In the genomic region with DNA sequence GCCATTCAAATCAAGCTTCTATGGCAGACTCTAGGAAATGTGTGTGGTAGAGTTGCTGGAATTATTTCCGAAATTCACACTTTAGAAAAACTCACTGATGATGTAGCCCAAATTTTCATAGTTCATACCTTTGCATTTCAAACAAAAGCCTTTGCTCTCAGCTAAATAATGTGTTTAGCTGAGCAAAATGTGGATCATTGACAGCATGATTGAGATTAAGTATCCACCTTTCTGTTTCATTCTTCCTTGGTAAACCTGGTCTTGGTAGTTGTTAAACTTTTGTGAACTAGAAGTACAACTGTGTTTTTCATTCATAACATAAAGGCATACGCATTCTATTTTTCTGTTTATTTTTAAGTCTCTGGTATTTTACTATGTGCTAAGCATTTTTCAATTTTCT, we compare ENCODE assay signal across 24 cellular contexts. TPM values are rescaled to one million over a fixed set of nuclear protein-coding genes. Genes with fewer than 3 reads are reported as not detected.
A peak's percentile ranks its signal among the peaks of the same experiment; 100 is the strongest.
DNase-seq lines count a peak whose midpoint lies in the region; ATAC-seq and TF ChIP-seq lines count a peak whose summit lies in the region.
"Had no signal": no experiment of that assay in that cellular context is flagged by ENCODE, and none has a peak within 500 bp of the region (broad histone marks: within the 10 kb centered on the region; RNA-seq: fewer than 3 reads in every experiment).

No MANE protein-coding gene starts in this region.

- peak overlapping the region; percentile 94 for H3K4me3 Mint-ChIP-seq in endodermal cell
- peak overlapping the region; percentile 19 for H3K4me3 Mint-ChIP-seq in nephron progenitor cell
- H3K4me3 Mint-ChIP-seq: HFFc6, immature natural killer cell had no signal

- no peak overlapping the region for H3K4me3 ChIP-seq in SK-N-SH (ENCODE audit: low read depth in 2 of 2, low read length in 1 of 2)
- H3K4me3 ChIP-seq in endodermal cell (ENCODE audit: low read length): peak overlapping the region; percentile 96
- H3K4me3 ChIP-seq in tibial artery: peak overlapping the region; percentile 73 to 76
- H3K4me3 ChIP-seq: MG63, SJSA1 had no signal

- H3K36me3 Mint-ChIP-seq in endodermal cell (ENCODE audit: low read depth) (peaks cover 34% of the 10 kb centered on the region), nephron progenitor cell (ENCODE audit: low read depth) (no peaks in the 10 kb centered on the region)

- H3K27ac ChIP-seq in SK-N-SH (ENCODE audit: low read depth in 2 of 2, low read length in 1 of 2) (no peak overlapping the region), endodermal cell (ENCODE audit: low read depth, low read length) (no peak overlapping the region), tibial artery (peak overlapping the region; percentile 34 to 45)
- H3K27ac ChIP-seq: SJSA1 had no signal

- POLR2A ChIA-PET in SK-N-SH (lab: Yijun Ruan, JAX): no interaction called here

- H3K27me3 Mint-ChIP-seq in endodermal cell (ENCODE audit: insufficient read depth) (peaks cover 20% of the 10 kb centered on the region), nephron progenitor cell (ENCODE audit: low read depth, poor library complexity) (peaks cover 25% of the 10 kb centered on the region)

- no peaks in the 10 kb centered on the region for H3K9me3 ChIP-seq in SK-N-SH
- no peaks in the 10 kb centered on the region for H3K9me3 ChIP-seq in endodermal cell (ENCODE audit: control insufficient read depth, low read length)
- no peaks in the 10 kb centered on the region for H3K9me3 ChIP-seq in tibial artery
- H3K9me3 ChIP-seq: MG63, SJSA1 had no signal

- no peaks in the 10 kb centered on the region for H3K9me2 ChIP-seq in SK-N-SH

- WGBS in SK-N-SH (ENCODE audit: low lambda C conversion rate): 60% methylated on average over 2 of the region's 2 CpGs
- 95% methylated on average over 2 of the region's 2 CpGs; no CpG with 5 or more reads in 1 of the 2 experiments for WGBS in endodermal cell (ENCODE audit: insufficient coverage in 1 of 2, insufficient read length in 1 of 2), 2 experiments

- H3F3A ChIP-seq in SK-N-SH (replicated peaks; ENCODE audit: insufficient read depth): no peaks in the 10 kb centered on the region

- CTCF ChIA-PET in SK-N-SH (lab: Yijun Ruan, JAX): interaction anchor here (1.1 to 1.4 kb wide), 2 partner anchors 12 to 13 kb away, joined by 3 read pairs; no protein-coding TSS in a partner anchor

- no peak overlapping the region for H3K27ac Mint-ChIP-seq in endodermal cell
- no peak overlapping the region for H3K27ac Mint-ChIP-seq in nephron progenitor cell
- H3K27ac Mint-ChIP-seq: HFFc6, immature natural killer cell had no signal

- no peak for TF ChIP-seq RAD21 in SK-N-SH (IDR thresholded peaks at IDR 0.05; ENCODE audit: low read length)

- H3K27me3 ChIP-seq in SK-N-SH (ENCODE audit: insufficient read depth): peaks cover 13% of the 10 kb centered on the region
- H3K27me3 ChIP-seq in endodermal cell (ENCODE audit: control insufficient read depth, insufficient read depth, low read length, poor library complexity, severe bottlenecking): no peaks in the 10 kb centered on the region
- H3K27me3 ChIP-seq in tibial artery: no peaks in the 10 kb centered on the region
- H3K27me3 ChIP-seq: MG63, SJSA1 had no signal

- no peak overlapping the region for H3K4me2 ChIP-seq in SK-N-SH

- no peak for DNase-seq in SK-N-SH
- no peak for DNase-seq in endodermal cell
- no peak for DNase-seq in nephron progenitor cell
- no peak for DNase-seq in tibial artery
- no peak for DNase-seq in HuH-7 (ENCODE audit: low spot score)
- DNase-seq in cerebellum (ENCODE audit: low spot score): no peak
- DNase-seq in NCI-H69 (lab: John Stamatoyannopoulos, UW): no peak
- DNase-seq: 8988T; activated CD4-positive, alpha-beta T cell treated with anti-CD3 and anti-CD28 coated beads for 4 hours; activated naive CD4-positive, alpha-beta T cell; activated T-cell treated with anti-CD3 and anti-CD28 coated beads, Interleukin-2, amount 50 U/mL, for 48 hours; caudate nucleus; foreskin melanocyte; GDM1; HFFc6; immature natural killer cell; KBM-7; MG63; NCI-H510A; NK-92 treated with Interleukin-12 subunit alpha and Interleukin-12 subunit beta, amount 100 ng/mL, for 24 hours had no signal

- 0 out of 2 replicates have a peak overlapping the region, but pooled peaks have one; percentile 29 for H2AFZ ChIP-seq in SK-N-SH (ENCODE audit: low read depth)

- H4K20me1 ChIP-seq in SK-N-SH (ENCODE audit: insufficient read depth): no peaks in the 10 kb centered on the region

- H3K9me3 Mint-ChIP-seq in endodermal cell (no peaks in the 10 kb centered on the region), nephron progenitor cell (no peaks in the 10 kb centered on the region)

- intact Hi-C loops in tibial artery (cut with DNase I; ENCODE audit: low total_unique reads): loop anchor here (10.0 kb wide), 1 partner anchor 347 kb away; no protein-coding TSS in a partner anchor

- H3K4me1 Mint-ChIP-seq in endodermal cell (peaks cover 31% of the 10 kb centered on the region), nephron progenitor cell (peaks cover 27% of the 10 kb centered on the region)
- H3K4me1 Mint-ChIP-seq: immature natural killer cell had no signal

- TF ChIP-seq EP300 in SK-N-SH (IDR thresholded peaks at IDR 0.05; ENCODE audit: borderline replicate concordance in 1 of 2, low read depth in 1 of 2, low read length in 1 of 2): no peak

- H3K9ac ChIP-seq in SK-N-SH: no peak overlapping the region
- no peak overlapping the region for H3K9ac ChIP-seq in endodermal cell (ENCODE audit: extremely low read depth, low read length, poor library complexity, severe bottlenecking)

- ATAC-seq in SK-N-SH treated with all-trans-retinoic acid at 6 μM for 48 hours: no peak

- H3K4me1 ChIP-seq in SK-N-SH (ENCODE audit: control insufficient read depth in 1 of 2, insufficient read depth in 2 of 2, low read depth in 1 of 2, low read length in 1 of 2): peaks cover 0 to 10% of the 10 kb centered on the region in 2 experiments; a peak in 2 of 4 replicates
- no peaks in the 10 kb centered on the region for H3K4me1 ChIP-seq in endodermal cell (ENCODE audit: control insufficient read depth, insufficient read depth, low read length)
- H3K4me1 ChIP-seq in tibial artery: peaks cover 0 to 45% (median 9%) of the 10 kb centered on the region in 4 donors
- H3K4me1 ChIP-seq: SJSA1 had no signal

- H3K36me3 ChIP-seq in SK-N-SH (replicated peaks in 1 of 2; ENCODE audit: control insufficient read depth in 1 of 2, insufficient read depth in 2 of 2, low read length in 1 of 2) (peaks cover 0 to 4% of the 10 kb centered on the region in 2 experiments), endodermal cell (ENCODE audit: control insufficient read depth, insufficient read depth, low read length) (peaks cover 32% of the 10 kb centered on the region), tibial artery (no peaks in the 10 kb centered on the region)
- H3K36me3 ChIP-seq: MG63, SJSA1 had no signal

- TF ChIP-seq CTCF in SK-N-SH (IDR thresholded peaks at IDR 0.05): no peak
- no peak for TF ChIP-seq CTCF in endodermal cell (conservative IDR thresholded peaks at IDR 0.05)
- TF ChIP-seq CTCF in nephron progenitor cell (IDR thresholded peaks at IDR 0.05): no peak
- no peak for TF ChIP-seq CTCF in tibial artery (IDR thresholded peaks at IDR 0.05)

- H3K79me2 ChIP-seq in SK-N-SH (ENCODE audit: insufficient read depth): no peaks in the 10 kb centered on the region

TF ChIP-seq in SK-N-SH treated with all-trans-retinoic acid at 6 μM for 48 hours, 23 proteins besides CTCF, POLR2A, EP300 and RAD21:
- TF ChIP-seq, protein P1, sequence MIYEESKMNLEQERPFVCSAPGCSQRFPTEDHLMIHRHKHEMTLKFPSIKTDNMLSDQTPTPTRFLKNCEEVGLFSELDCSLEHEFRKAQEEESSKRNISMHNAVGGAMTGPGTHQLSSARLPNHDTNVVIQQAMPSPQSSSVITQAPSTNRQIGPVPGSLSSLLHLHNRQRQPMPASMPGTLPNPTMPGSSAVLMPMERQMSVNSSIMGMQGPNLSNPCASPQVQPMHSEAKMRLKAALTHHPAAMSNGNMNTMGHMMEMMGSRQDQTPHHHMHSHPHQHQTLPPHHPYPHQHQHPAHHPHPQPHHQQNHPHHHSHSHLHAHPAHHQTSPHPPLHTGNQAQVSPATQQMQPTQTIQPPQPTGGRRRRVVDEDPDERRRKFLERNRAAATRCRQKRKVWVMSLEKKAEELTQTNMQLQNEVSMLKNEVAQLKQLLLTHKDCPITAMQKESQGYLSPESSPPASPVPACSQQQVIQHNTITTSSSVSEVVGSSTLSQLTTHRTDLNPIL (CRISPR knock-in tag; IDR thresholded peaks at IDR 0.05; ENCODE audit: low read depth): no peak
- TF ChIP-seq RARB (CRISPR knock-in tag; IDR thresholded peaks at IDR 0.05) (no peak), ZNF8 (CRISPR knock-in tag; IDR thresholded peaks at IDR 0.05) (no peak), GLIS3 (CRISPR knock-in tag; IDR thresholded peaks at IDR 0.05) (no peak), ISL1 (CRISPR knock-in tag; IDR thresholded peaks at IDR 0.05) (no peak), BACH2 (CRISPR knock-in tag; IDR thresholded peaks at IDR 0.05; ENCODE audit: borderline replicate concordance) (no peak), CSDC2 (CRISPR knock-in tag; IDR thresholded peaks at IDR 0.05) (no peak)

RNA-seq across cellular contexts. Expression of a gene that starts 7.2 kb away (rescaled TPM):
- polyA plus RNA-seq in SK-N-SH (2012; rRNA removed): 0.45 and 0.48 TPM in 2 replicates
- polyA plus RNA-seq in SK-N-SH (2012; cell fraction: cytosol; rRNA removed): 0.45 and 0.53 TPM in 2 replicates
- polyA plus RNA-seq in SK-N-SH (2012; cell fraction: nucleus; rRNA removed): 0.35 and 0.63 TPM in 2 replicates
- total RNA-seq in endodermal cell (100 to 1,000 TPM in 1 of 2 donors, 10 to 100 TPM in 1; 90.8 to 102 TPM), cerebellum (92.5 TPM)
- polyA plus RNA-seq in endodermal cell (2013, experiment 1 of 2): 20.2 TPM
- 25.7 TPM for polyA plus RNA-seq in endodermal cell (2013, experiment 2 of 2)
- total RNA-seq: mononuclear cell; T-helper 2 cell treated with Interferon-gamma antibody and Interleukin-4, amounts not matched to agents 100 ng/mL and 5 ng/mL, for 36 hours had no signal
- polyA plus RNA-seq: immature natural killer cell had no signal

Comparison
In these comparisons a context has a peak if more than half of its experiments do, and no peak if none do; other contexts are left out.
1. H3K27ac ChIP-seq: peak in tibial artery (2 of 2); none in SK-N-SH (0 of 2) and endodermal cell (single experiment).
2. H3K4me3 ChIP-seq: peak in endodermal cell (single experiment) and tibial artery (2 of 2); none in SK-N-SH (0 of 2).